1 cellular context compared by ENCODE assay signal in genomic region chr6:166381381-166381732, GRCh38.
TF ChIP-seq lines count a peak whose summit lies in the region.

No MANE protein-coding gene starts in this region.

TF ChIP-seq in IMR-90, 13 proteins besides CTCF, POLR2A, EP300 and RAD21 (continued from another document):
- TF ChIP-seq CEBPB (IDR thresholded peaks at IDR 0.05; ENCODE audit: low read depth, low read length) (no peak), MXI1 (IDR thresholded peaks at IDR 0.05; ENCODE audit: borderline replicate concordance, low read depth, low read length) (no peak), RCOR1 (IDR thresholded peaks at IDR 0.05; ENCODE audit: insufficient replicate concordance, low read length) (no peak)
